In the genomic region with DNA sequence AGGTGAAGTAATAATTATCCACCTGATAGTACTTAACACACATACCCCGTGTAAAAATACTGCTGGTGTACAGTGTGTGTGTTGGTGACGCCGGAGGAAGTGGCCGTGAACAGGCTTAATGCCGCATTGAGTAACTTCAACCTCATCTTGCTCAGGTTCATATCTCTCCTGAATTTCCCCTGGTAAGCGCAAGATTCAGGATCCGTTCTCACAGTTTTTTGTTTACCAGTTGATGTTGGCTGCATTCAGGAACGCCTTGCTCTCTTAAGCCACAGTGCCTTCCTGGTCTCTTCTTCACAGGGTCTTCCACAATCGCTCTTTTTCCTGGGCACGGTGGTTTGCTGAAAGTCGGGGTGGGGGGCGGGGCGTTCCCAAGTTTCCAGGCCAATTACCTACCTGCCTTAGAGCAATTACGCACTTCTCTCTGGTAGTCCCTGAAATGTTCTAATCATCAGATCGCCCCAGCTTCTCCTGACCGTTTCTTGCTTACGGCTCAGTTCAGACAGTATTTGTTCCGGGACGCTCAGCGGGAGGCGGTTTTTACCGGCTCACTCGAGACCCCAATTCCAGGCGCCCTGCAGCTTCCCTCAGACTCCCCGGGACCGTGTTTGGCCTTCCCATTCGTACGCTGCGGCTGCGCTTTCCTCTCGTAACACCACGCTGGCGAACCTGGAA, we compare ENCODE assay signal across 8 cellular contexts. TPM values are rescaled to one million over a fixed set of nuclear protein-coding genes. Genes with fewer than 3 reads are reported as not detected.
DNase-seq lines count a peak whose midpoint lies in the region; ATAC-seq lines count a peak whose summit lies in the region.

No MANE protein-coding gene starts in this region.

- peak overlapping the region; percentile 96 for H3K4me3 Mint-ChIP-seq in activated CD4-positive, alpha-beta T cell treated with anti-CD3 and anti-CD28 coated beads for 36 hours
- H3K4me3 Mint-ChIP-seq in activated T-helper 17 cell treated with anti-CD3 and anti-CD28 coated beads, Interleukin-2, amount 50 U/mL, for 72 hours = peak overlapping the region; percentile 98

- peaks cover 10% of the 10 kb centered on the region for H3K9me3 Mint-ChIP-seq in activated CD4-positive, alpha-beta T cell treated with anti-CD3 and anti-CD28 coated beads for 36 hours (ENCODE audit: low read depth)
- no peaks in the 10 kb centered on the region for H3K9me3 Mint-ChIP-seq in activated T-helper 17 cell treated with anti-CD3 and anti-CD28 coated beads, Interleukin-2, amount 50 U/mL, for 72 hours

- CTCF ChIA-PET in activated CD4-positive, alpha-beta T cell treated with anti-CD3 and anti-CD28 coated beads for 36 hours (lab: Charles Lee) = interaction anchor here (0.7 to 1.0 kb wide), 4 partner anchors 13 to 431 kb away, joined by 3 read pairs; no protein-coding TSS in a partner anchor

- peaks cover 47% of the 10 kb centered on the region for H3K4me1 Mint-ChIP-seq in activated CD4-positive, alpha-beta T cell treated with anti-CD3 and anti-CD28 coated beads for 36 hours
- H3K4me1 Mint-ChIP-seq in activated T-helper 17 cell treated with anti-CD3 and anti-CD28 coated beads, Interleukin-2, amount 50 U/mL, for 72 hours = peaks cover 28% of the 10 kb centered on the region

- H3K27ac Mint-ChIP-seq in activated CD4-positive, alpha-beta T cell treated with anti-CD3 and anti-CD28 coated beads for 36 hours = peak overlapping the region; percentile 92
- peak overlapping the region; percentile 95 for H3K27ac Mint-ChIP-seq in activated T-helper 17 cell treated with anti-CD3 and anti-CD28 coated beads, Interleukin-2, amount 50 U/mL, for 72 hours

- H3K4me3 ChIP-seq in right cardiac atrium (ENCODE audit: low read length) = peak overlapping the region; percentile 73

- WGBS in right cardiac atrium = under 1% methylated on average over 33 of the region's 33 CpGs

- no peaks in the 10 kb centered on the region for H3K27me3 ChIP-seq in right cardiac atrium (ENCODE audit: control insufficient read depth, insufficient read depth)

- H3K36me3 Mint-ChIP-seq in activated CD4-positive, alpha-beta T cell treated with anti-CD3 and anti-CD28 coated beads for 36 hours (ENCODE audit: low read depth) = peaks cover 21% of the 10 kb centered on the region
- peaks cover 17% of the 10 kb centered on the region for H3K36me3 Mint-ChIP-seq in activated T-helper 17 cell treated with anti-CD3 and anti-CD28 coated beads, Interleukin-2, amount 50 U/mL, for 72 hours (ENCODE audit: low read depth)

- H3K9me3 ChIP-seq in right cardiac atrium (ENCODE audit: control insufficient read depth, low read length) = peaks cover 3% of the 10 kb centered on the region

- DNase-seq in activated CD4-positive, alpha-beta T cell treated with anti-CD3 and anti-CD28 coated beads for 36 hours = peak; percentile 52
- DNase-seq in activated CD4-positive, alpha-beta T cell treated with anti-CD3 and anti-CD28 coated beads, Interleukin-2, amount 50 U/mL, for 4 hours = no peak
- DNase-seq in NCI-H345 treated with DMSO at 0.1 percent for 48 hours (lab: John Stamatoyannopoulos, UW; ENCODE audit: unreplicated experiment) (peak; percentile 76), right cardiac atrium (no peak), sciatic nerve (ENCODE audit: low spot score) (no peak), DMS114 treated with DMSO at 0.1 percent for 48 hours (lab: John Stamatoyannopoulos, UW; ENCODE audit: unreplicated experiment) (no peak)

- ATAC-seq in activated CD4-positive, alpha-beta T cell treated with anti-CD3 and anti-CD28 coated beads for 36 hours = peak; percentile 1
- ATAC-seq in HG02840 (IDR thresholded peaks at IDR 0.05; ENCODE audit: low FRiP score, unreplicated experiment) (peak; percentile 7), right cardiac atrium (no peak), sciatic nerve (peak; percentile 7)
- peak; percentile 5 for ATAC-seq in activated T-helper 17 cell treated with anti-CD3 and anti-CD28 coated beads, Interleukin-2, amount 50 U/mL, for 72 hours (replicated peaks)

- POLR2A ChIA-PET in activated CD4-positive, alpha-beta T cell treated with anti-CD3 and anti-CD28 coated beads for 36 hours (lab: Charles Lee) = interaction anchor here (0.6 to 1.0 kb wide), 5 partner anchors 22 to 1757 kb away, joined by 3 to 5 read pairs (median 3); no protein-coding TSS in a partner anchor

- H3K27ac ChIP-seq in right cardiac atrium (ENCODE audit: low read length) = peak overlapping the region; percentile 94

- no peaks in the 10 kb centered on the region for H3K4me1 ChIP-seq in right cardiac atrium (ENCODE audit: control insufficient read depth, insufficient read depth, low read length)

- no peaks in the 10 kb centered on the region for H3K27me3 Mint-ChIP-seq in activated CD4-positive, alpha-beta T cell treated with anti-CD3 and anti-CD28 coated beads for 36 hours
- H3K27me3 Mint-ChIP-seq in activated T-helper 17 cell treated with anti-CD3 and anti-CD28 coated beads, Interleukin-2, amount 50 U/mL, for 72 hours = no peaks in the 10 kb centered on the region

- intact Hi-C loops in activated CD4-positive, alpha-beta T cell treated with anti-CD3 and anti-CD28 coated beads for 36 hours (cut with DNase I, micrococcal nuclease) = loop anchor here (2.0 to 5.0 kb wide), 7 partner anchors 27 to 1757 kb away; partner anchors contain the start of genes ABCC4 (in 2 of the 2), GPR180 (in 2 of the 2) and RAP2A (in 1 of the 2)
- intact Hi-C loops in right cardiac atrium (cut with DNase I) = no loop called here
- intact Hi-C loops in sciatic nerve (cut with DNase I) = no loop called here

RNA-seq across cellular contexts. Expression of gene DNAJC3, which starts 0.7 kb away (rescaled TPM):
- 10 to 100 TPM; 13.4 to 16.3 TPM for total RNA-seq in activated CD4-positive, alpha-beta T cell treated with anti-CD3 and anti-CD28 coated beads for 36 hours
- 10 to 100 TPM; 14.4 to 19.6 TPM for total RNA-seq in activated T-helper 17 cell treated with anti-CD3 and anti-CD28 coated beads, Interleukin-2, amount 50 U/mL, for 72 hours
- total RNA-seq in right cardiac atrium = 10 to 100 TPM; 36.3 to 52.2 (median 42.2) TPM
- polyA plus RNA-seq in right cardiac atrium = 14.5 TPM
- 49.9 TPM for total RNA-seq in sciatic nerve

RNA-seq across cellular contexts. Expression of gene DZIP1, which starts 31.7 kb away (rescaled TPM):
- total RNA-seq in activated CD4-positive, alpha-beta T cell treated with anti-CD3 and anti-CD28 coated beads for 36 hours = under 1 TPM; 0.33 to 0.39 TPM
- total RNA-seq in activated T-helper 17 cell treated with anti-CD3 and anti-CD28 coated beads, Interleukin-2, amount 50 U/mL, for 72 hours = not detected
- 1 to 10 TPM; 5.0 to 6.9 (median 6.3) TPM for total RNA-seq in right cardiac atrium
- polyA plus RNA-seq in right cardiac atrium = 3.4 TPM
- 34.5 TPM for total RNA-seq in sciatic nerve

Comparison
In these comparisons a context has a peak if more than half of its experiments do, and no peak if none do; other contexts are left out.
1. DNase-seq: peak in activated CD4-positive, alpha-beta T cell treated with anti-CD3 and anti-CD28 coated beads for 36 hours (single experiment) and NCI-H345 treated with DMSO at 0.1 percent for 48 hours (single experiment); none in activated CD4-positive, alpha-beta T cell treated with anti-CD3 and anti-CD28 coated beads, Interleukin-2, amount 50 U/mL, for 4 hours (0 of 2), right cardiac atrium (0 of 3), sciatic nerve (single experiment) and DMS114 treated with DMSO at 0.1 percent for 48 hours (single experiment).
2. ATAC-seq: peak in activated CD4-positive, alpha-beta T cell treated with anti-CD3 and anti-CD28 coated beads for 36 hours (single experiment), HG02840 (single experiment), activated T-helper 17 cell treated with anti-CD3 and anti-CD28 coated beads, Interleukin-2, amount 50 U/mL, for 72 hours (single experiment) and sciatic nerve (single experiment); none in right cardiac atrium (0 of 2).
3. RNA of gene DZIP1, which starts 31.7 kb away (total RNA-seq): 34.5 TPM in sciatic nerve (single experiment) and 5.0 to 6.9 TPM in right cardiac atrium; 0.33 to 0.39 TPM in activated CD4-positive, alpha-beta T cell treated with anti-CD3 and anti-CD28 coated beads for 36 hours and not detected in activated T-helper 17 cell treated with anti-CD3 and anti-CD28 coated beads, Interleukin-2, amount 50 U/mL, for 72 hours; every median in the first group is over 4 times any median in the second.
4. intact Hi-C loops: an anchor here in activated CD4-positive, alpha-beta T cell treated with anti-CD3 and anti-CD28 coated beads for 36 hours (2.0 to 5.0 kb wide); none called in right cardiac atrium and sciatic nerve.